In genomic region chr22:24952837-24953293, GRCh38 we compare ENCODE assay signal across 8 cellular contexts.
DNase-seq lines count a peak whose midpoint lies in the region; ATAC-seq and TF ChIP-seq lines count a peak whose summit lies in the region.

No MANE protein-coding gene starts in this region.

- peaks cover 12 to 28% (median 18%) of the 10 kb centered on the region in 11 experiments; a peak in 21 of 22 replicates for H3K27me3 ChIP-seq in BLaER1 treated with 17β-estradiol and CSF1 and Interleukin-3, amounts not matched to agents 10 nM and 100 nM
- no peaks in the 10 kb centered on the region for H3K27me3 ChIP-seq in WERI-Rb-1 (ENCODE audit: insufficient read depth, low read depth, severe bottlenecking)

- H4K20me1 ChIP-seq in BLaER1 treated with 17β-estradiol and CSF1 and Interleukin-3, amounts not matched to agents 10 nM and 100 nM, result peaks cover 0 to 15% (median 5%) of the 10 kb centered on the region in 11 experiments; a peak in 7 of 22 replicates

- peaks cover 22% of the 10 kb centered on the region for H3K4me1 Mint-ChIP-seq in nephron

- DNase-seq in WERI-Rb-1 (peak; percentile 50), fibroblast of mammary gland (ENCODE audit: low read depth) (peak; percentile 28), NCI-H1694 (lab: John Stamatoyannopoulos, UW) (no peak), GM13977 (ENCODE audit: low spot score) (no peak)

- H3K27ac Mint-ChIP-seq in nephron, result peak overlapping the region; percentile 60 to 94 (median 81)

- in situ Hi-C loops in GM13977 (cut with MboI; ENCODE audit: low pct_unique_long_range_greater_than_20kb, low sequenced_read_pairs, unreplicated experiment), result no loop called here

- TF ChIP-seq CTCF in WERI-Rb-1 (IDR thresholded peaks at IDR 0.05; ENCODE audit: low read depth, low read length) (no peak), fibroblast of mammary gland (conservative IDR thresholded peaks at IDR 0.05; ENCODE audit: control insufficient read depth, insufficient read depth, low read depth, low read length) (no peak), nephron (IDR thresholded peaks at IDR 0.05; ENCODE audit: unreplicated experiment in 3 of 3) (no peak), GM13977 (IDR thresholded peaks at IDR 0.05; ENCODE audit: extremely low read depth, insufficient read depth, missing control alignments) (no peak)

- ATAC-seq in HG02588 (IDR thresholded peaks at IDR 0.05; ENCODE audit: unreplicated experiment), result peak; percentile 4
- ATAC-seq in GM18870 (IDR thresholded peaks at IDR 0.05; ENCODE audit: unreplicated experiment), result no peak

- no peaks in the 10 kb centered on the region for H3K36me3 ChIP-seq in BLaER1 treated with 17β-estradiol and CSF1 and Interleukin-3, amounts not matched to agents 10 nM and 100 nM
- H3K36me3 ChIP-seq in WERI-Rb-1, result no peaks in the 10 kb centered on the region; the same call in 1 of the 2 replicates

- H3K9me3 Mint-ChIP-seq in nephron, result no peaks in the 10 kb centered on the region

- H3K36me3 Mint-ChIP-seq in nephron (ENCODE audit: low read depth), result no peaks in the 10 kb centered on the region

- H3K9ac ChIP-seq in BLaER1 treated with 17β-estradiol and CSF1 and Interleukin-3, amounts not matched to agents 10 nM and 100 nM, result peak overlapping the region; percentile 51 to 74 (median 69); a peak in 21 of 22 replicates

- peak overlapping the region in 1 of 11 experiments; percentile 65; a peak in 2 of 22 replicates for H3K27ac ChIP-seq in BLaER1 treated with 17β-estradiol and CSF1 and Interleukin-3, amounts not matched to agents 10 nM and 100 nM
- H3K27ac ChIP-seq in WERI-Rb-1, result peak overlapping the region; percentile 67

- peak overlapping the region; percentile 90 to 95 (median 92) for H3K4me3 Mint-ChIP-seq in nephron

- H3K9me3 ChIP-seq in BLaER1 treated with 17β-estradiol and CSF1 and Interleukin-3, amounts not matched to agents 10 nM and 100 nM (replicated peaks in 1 of 11), result no peaks in the 10 kb centered on the region
- no peaks in the 10 kb centered on the region for H3K9me3 ChIP-seq in WERI-Rb-1 (ENCODE audit: severe bottlenecking)

- H3K27me3 Mint-ChIP-seq in nephron (ENCODE audit: low read depth), result peaks cover 19% of the 10 kb centered on the region

- H3K4me3 ChIP-seq in BLaER1 treated with 17β-estradiol and CSF1 and Interleukin-3, amounts not matched to agents 10 nM and 100 nM, result peak overlapping the region; percentile 61 to 77 (median 68)
- peak overlapping the region; percentile 56 for H3K4me3 ChIP-seq in WERI-Rb-1 (ENCODE audit: low read depth, low read length)
- H3K4me3 ChIP-seq in fibroblast of mammary gland (ENCODE audit: control insufficient read depth, low read depth, low read length), result peak overlapping the region; percentile 31

- H3K4me2 ChIP-seq in BLaER1 treated with 17β-estradiol and CSF1 and Interleukin-3, amounts not matched to agents 10 nM and 100 nM, result peak overlapping the region; percentile 86 to 98 (median 96)

- H3K4me1 ChIP-seq in BLaER1 treated with 17β-estradiol and CSF1 and Interleukin-3, amounts not matched to agents 10 nM and 100 nM, result peaks cover 0 to 16% (median 7%) of the 10 kb centered on the region in 10 experiments; a peak in 11 of 20 replicates

Comparison
In these comparisons a context has a peak if more than half of its experiments do, and no peak if none do; other contexts are left out.
1. DNase-seq: peak in WERI-Rb-1 (single experiment) and fibroblast of mammary gland (single experiment); none in NCI-H1694 (single experiment) and GM13977 (single experiment).
2. Peak in every context shown above with its lines, with median percentiles within 50 percentile points of each other: H3K4me3 ChIP-seq.